9 cellular contexts compared by ENCODE assay signal in genomic region chr1:78003070-78003751, GRCh38. TPM values are rescaled to one million over a fixed set of nuclear protein-coding genes. Genes with fewer than 3 reads are reported as not detected.
DNase-seq lines count a peak whose midpoint lies in the region; ATAC-seq and TF ChIP-seq lines count a peak whose summit lies in the region.
"Had no signal": no experiment of that assay in that cellular context is flagged by ENCODE, and none has a peak within 500 bp of the region (broad histone marks: within the 10 kb centered on the region; RNA-seq: fewer than 3 reads in every experiment).

No MANE protein-coding gene starts in this region.

- ATAC-seq in T-cell (replicated peaks in 1 of 4) (no peak), HG03025 (IDR thresholded peaks at IDR 0.05; ENCODE audit: low FRiP score, unreplicated experiment) (no peak)
- no peak for ATAC-seq in stimulated activated effector memory CD8-positive, alpha-beta T cell treated with anti-CD3 and anti-CD28 coated beads, Interleukin-12 subunit alpha, Interleukin-12 subunit beta, amount 100 ng/mL, for 72 hours

- H3K27me3 Mint-ChIP-seq in T-cell = no peaks in the 10 kb centered on the region

- CTCF ChIA-PET in T-cell (lab: Charles Lee) = interaction anchor here (0.6 to 6.7 kb wide), 7 partner anchors 22 to 242 kb away, joined by 3 to 74 read pairs (median 11); partner anchors contain the start of gene FUBP1 (in 1 of the 2)

- peak overlapping the region; percentile 34 to 87 (median 52) for H3K4me3 Mint-ChIP-seq in T-cell
- peak overlapping the region; percentile 83 for H3K4me3 Mint-ChIP-seq in stimulated activated effector memory CD8-positive, alpha-beta T cell treated with anti-CD3 and anti-CD28 coated beads, Interleukin-12 subunit alpha, Interleukin-12 subunit beta, amount 100 ng/mL, for 72 hours

- no peaks in the 10 kb centered on the region for H3K9me3 Mint-ChIP-seq in T-cell
- H3K9me3 Mint-ChIP-seq in stimulated activated effector memory CD8-positive, alpha-beta T cell treated with anti-CD3 and anti-CD28 coated beads, Interleukin-12 subunit alpha, Interleukin-12 subunit beta, amount 100 ng/mL, for 72 hours = no peaks in the 10 kb centered on the region

- POLR2A ChIA-PET in T-cell (lab: Charles Lee) = interaction anchor here (0.9 to 4.7 kb wide), 11 partner anchors 9 to 320 kb away, joined by 4 to 183 read pairs (median 13); partner anchors contain the start of gene FUBP1 (in 2 of the 2)

- peak overlapping the region; percentile 74 to 81 for H3K27ac Mint-ChIP-seq in T-cell
- peak overlapping the region; percentile 99 for H3K27ac Mint-ChIP-seq in stimulated activated effector memory CD8-positive, alpha-beta T cell treated with anti-CD3 and anti-CD28 coated beads, Interleukin-12 subunit alpha, Interleukin-12 subunit beta, amount 100 ng/mL, for 72 hours

- peak overlapping the region; percentile 1 for H3K4me3 ChIP-seq in fibroblast of the aortic adventitia (ENCODE audit: low read depth, low read length)
- H3K4me3 ChIP-seq: lung had no signal

- H3K36me3 Mint-ChIP-seq in T-cell = no peaks in the 10 kb centered on the region
- H3K36me3 Mint-ChIP-seq in stimulated activated effector memory CD8-positive, alpha-beta T cell treated with anti-CD3 and anti-CD28 coated beads, Interleukin-12 subunit alpha, Interleukin-12 subunit beta, amount 100 ng/mL, for 72 hours = peaks cover 23% of the 10 kb centered on the region

- H3K4me1 Mint-ChIP-seq in T-cell = peaks cover 35 to 37% (median 35%) of the 10 kb centered on the region in 3 donors
- H3K4me1 Mint-ChIP-seq in stimulated activated effector memory CD8-positive, alpha-beta T cell treated with anti-CD3 and anti-CD28 coated beads, Interleukin-12 subunit alpha, Interleukin-12 subunit beta, amount 100 ng/mL, for 72 hours = peaks cover 24% of the 10 kb centered on the region

- TF ChIP-seq CTCF in fibroblast of the aortic adventitia (IDR thresholded peaks at IDR 0.05; ENCODE audit: insufficient read depth, low read length) = no peak

- DNase-seq in NCI-H2227 (lab: John Stamatoyannopoulos, UW; ENCODE audit: unreplicated experiment) (peak; percentile 28), NCI-H2227 treated with DMSO at 0.1 percent for 48 hours (lab: John Stamatoyannopoulos, UW) (no peak), T-cell (no peak), fibroblast of the aortic adventitia (ENCODE audit: low read depth) (peak; percentile 35), NCI-H82 treated with DMSO at 0.1 percent for 48 hours (lab: John Stamatoyannopoulos, UW; ENCODE audit: unreplicated experiment) (no peak)
- DNase-seq in stimulated activated effector memory CD8-positive, alpha-beta T cell treated with anti-CD3 and anti-CD28 coated beads, Interleukin-12 subunit alpha, Interleukin-12 subunit beta, amount 100 ng/mL, for 72 hours (ENCODE audit: low spot score in 2 of 2) = no peak
- DNase-seq in activated CD4-positive, alpha-beta T cell treated with anti-CD3 and anti-CD28 coated beads for 4 hours = no peak

RNA-seq across cellular contexts. Expression of gene DNAJB4, which starts 1.5 kb away (rescaled TPM):
- total RNA-seq in T-cell = 10 to 100 TPM in 4 of 5 donors, 1 to 10 TPM in 1; 10.0 to 19.6 (median 12.2) TPM
- total RNA-seq in fibroblast of the aortic adventitia (ENCODE audit: low replicate concordance) = 42.0 and 52.7 TPM in 2 replicates

RNA-seq across cellular contexts. Expression of gene FUBP1, which starts 24.3 kb away (rescaled TPM):
- total RNA-seq in T-cell = 100 to 1,000 TPM; 180 to 224 (median 194) TPM
- total RNA-seq in fibroblast of the aortic adventitia (ENCODE audit: low replicate concordance) = 32.4 and 87.7 TPM in 2 replicates

RNA-seq across cellular contexts. Expression of gene GIPC2, which starts 42.6 kb away (rescaled TPM):
- total RNA-seq in T-cell (under 1 TPM; 0.09 to 0.19 (median 0.16) TPM), fibroblast of the aortic adventitia (ENCODE audit: low replicate concordance) (0.63 and 0.74 TPM in 2 replicates)

Comparison
In these comparisons a context has a peak if more than half of its experiments do, and no peak if none do; other contexts are left out.
1. DNase-seq: peak in NCI-H2227 (single experiment) and fibroblast of the aortic adventitia (single experiment); none in NCI-H2227 treated with DMSO at 0.1 percent for 48 hours (single experiment), T-cell (0 of 34), stimulated activated effector memory CD8-positive, alpha-beta T cell treated with anti-CD3 and anti-CD28 coated beads, Interleukin-12 subunit alpha, Interleukin-12 subunit beta, amount 100 ng/mL, for 72 hours (0 of 2), activated CD4-positive, alpha-beta T cell treated with anti-CD3 and anti-CD28 coated beads for 4 hours (0 of 2) and NCI-H82 treated with DMSO at 0.1 percent for 48 hours (single experiment).